Comparison of ENCODE assay signal across 1 cellular context in the genomic region with DNA sequence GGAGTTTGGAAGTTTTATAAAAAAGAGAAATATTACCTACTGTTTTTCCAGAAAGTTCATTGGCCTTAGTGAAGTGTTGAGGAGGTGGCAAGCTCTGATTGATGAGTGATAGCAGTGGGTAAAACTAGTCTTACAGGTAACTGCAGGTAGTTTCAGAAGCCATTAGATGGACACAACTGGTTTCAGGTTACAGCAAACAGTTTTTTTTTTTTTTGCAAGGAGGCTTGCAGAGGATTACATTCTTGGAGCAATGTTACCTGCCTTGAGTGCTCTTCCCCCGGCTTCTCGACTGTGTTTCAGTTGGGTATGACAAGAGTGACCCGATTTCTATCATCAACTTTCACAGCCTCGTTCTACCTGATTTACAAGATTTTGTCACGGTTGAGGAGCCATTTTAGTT.
TF ChIP-seq lines count a peak whose summit lies in the region.

No MANE protein-coding gene starts in this region.

TF ChIP-seq in GM23338, 12 proteins besides CTCF, POLR2A, EP300 and RAD21 (continued from another document):
- TF ChIP-seq, protein P1, sequence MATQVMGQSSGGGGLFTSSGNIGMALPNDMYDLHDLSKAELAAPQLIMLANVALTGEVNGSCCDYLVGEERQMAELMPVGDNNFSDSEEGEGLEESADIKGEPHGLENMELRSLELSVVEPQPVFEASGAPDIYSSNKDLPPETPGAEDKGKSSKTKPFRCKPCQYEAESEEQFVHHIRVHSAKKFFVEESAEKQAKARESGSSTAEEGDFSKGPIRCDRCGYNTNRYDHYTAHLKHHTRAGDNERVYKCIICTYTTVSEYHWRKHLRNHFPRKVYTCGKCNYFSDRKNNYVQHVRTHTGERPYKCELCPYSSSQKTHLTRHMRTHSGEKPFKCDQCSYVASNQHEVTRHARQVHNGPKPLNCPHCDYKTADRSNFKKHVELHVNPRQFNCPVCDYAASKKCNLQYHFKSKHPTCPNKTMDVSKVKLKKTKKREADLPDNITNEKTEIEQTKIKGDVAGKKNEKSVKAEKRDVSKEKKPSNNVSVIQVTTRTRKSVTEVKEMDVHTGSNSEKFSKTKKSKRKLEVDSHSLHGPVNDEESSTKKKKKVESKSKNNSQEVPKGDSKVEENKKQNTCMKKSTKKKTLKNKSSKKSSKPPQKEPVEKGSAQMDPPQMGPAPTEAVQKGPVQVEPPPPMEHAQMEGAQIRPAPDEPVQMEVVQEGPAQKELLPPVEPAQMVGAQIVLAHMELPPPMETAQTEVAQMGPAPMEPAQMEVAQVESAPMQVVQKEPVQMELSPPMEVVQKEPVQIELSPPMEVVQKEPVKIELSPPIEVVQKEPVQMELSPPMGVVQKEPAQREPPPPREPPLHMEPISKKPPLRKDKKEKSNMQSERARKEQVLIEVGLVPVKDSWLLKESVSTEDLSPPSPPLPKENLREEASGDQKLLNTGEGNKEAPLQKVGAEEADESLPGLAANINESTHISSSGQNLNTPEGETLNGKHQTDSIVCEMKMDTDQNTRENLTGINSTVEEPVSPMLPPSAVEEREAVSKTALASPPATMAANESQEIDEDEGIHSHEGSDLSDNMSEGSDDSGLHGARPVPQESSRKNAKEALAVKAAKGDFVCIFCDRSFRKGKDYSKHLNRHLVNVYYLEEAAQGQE (IDR thresholded peaks at IDR 0.05; ENCODE audit: unreplicated experiment) = no peak
- TF ChIP-seq EZH2 (IDR thresholded peaks at IDR 0.05; ENCODE audit: low read depth, unreplicated experiment) (no peak), EZH2phosphoT487 (IDR thresholded peaks at IDR 0.05; ENCODE audit: unreplicated experiment) (no peak), ZNF114 (CRISPR knock-in tag; IDR thresholded peaks at IDR 0.05) (no peak), NANOG (IDR thresholded peaks at IDR 0.05; ENCODE audit: borderline replicate concordance) (no peak), POLR2AphosphoS5 (IDR thresholded peaks at IDR 0.05; ENCODE audit: low read depth) (no peak), CREB1 (CRISPR knock-in tag; IDR thresholded peaks at IDR 0.05; ENCODE audit: low read depth) (no peak), JUNB (IDR thresholded peaks at IDR 0.05; ENCODE audit: unreplicated experiment) (no peak)
- TF ChIP-seq, protein P2, sequence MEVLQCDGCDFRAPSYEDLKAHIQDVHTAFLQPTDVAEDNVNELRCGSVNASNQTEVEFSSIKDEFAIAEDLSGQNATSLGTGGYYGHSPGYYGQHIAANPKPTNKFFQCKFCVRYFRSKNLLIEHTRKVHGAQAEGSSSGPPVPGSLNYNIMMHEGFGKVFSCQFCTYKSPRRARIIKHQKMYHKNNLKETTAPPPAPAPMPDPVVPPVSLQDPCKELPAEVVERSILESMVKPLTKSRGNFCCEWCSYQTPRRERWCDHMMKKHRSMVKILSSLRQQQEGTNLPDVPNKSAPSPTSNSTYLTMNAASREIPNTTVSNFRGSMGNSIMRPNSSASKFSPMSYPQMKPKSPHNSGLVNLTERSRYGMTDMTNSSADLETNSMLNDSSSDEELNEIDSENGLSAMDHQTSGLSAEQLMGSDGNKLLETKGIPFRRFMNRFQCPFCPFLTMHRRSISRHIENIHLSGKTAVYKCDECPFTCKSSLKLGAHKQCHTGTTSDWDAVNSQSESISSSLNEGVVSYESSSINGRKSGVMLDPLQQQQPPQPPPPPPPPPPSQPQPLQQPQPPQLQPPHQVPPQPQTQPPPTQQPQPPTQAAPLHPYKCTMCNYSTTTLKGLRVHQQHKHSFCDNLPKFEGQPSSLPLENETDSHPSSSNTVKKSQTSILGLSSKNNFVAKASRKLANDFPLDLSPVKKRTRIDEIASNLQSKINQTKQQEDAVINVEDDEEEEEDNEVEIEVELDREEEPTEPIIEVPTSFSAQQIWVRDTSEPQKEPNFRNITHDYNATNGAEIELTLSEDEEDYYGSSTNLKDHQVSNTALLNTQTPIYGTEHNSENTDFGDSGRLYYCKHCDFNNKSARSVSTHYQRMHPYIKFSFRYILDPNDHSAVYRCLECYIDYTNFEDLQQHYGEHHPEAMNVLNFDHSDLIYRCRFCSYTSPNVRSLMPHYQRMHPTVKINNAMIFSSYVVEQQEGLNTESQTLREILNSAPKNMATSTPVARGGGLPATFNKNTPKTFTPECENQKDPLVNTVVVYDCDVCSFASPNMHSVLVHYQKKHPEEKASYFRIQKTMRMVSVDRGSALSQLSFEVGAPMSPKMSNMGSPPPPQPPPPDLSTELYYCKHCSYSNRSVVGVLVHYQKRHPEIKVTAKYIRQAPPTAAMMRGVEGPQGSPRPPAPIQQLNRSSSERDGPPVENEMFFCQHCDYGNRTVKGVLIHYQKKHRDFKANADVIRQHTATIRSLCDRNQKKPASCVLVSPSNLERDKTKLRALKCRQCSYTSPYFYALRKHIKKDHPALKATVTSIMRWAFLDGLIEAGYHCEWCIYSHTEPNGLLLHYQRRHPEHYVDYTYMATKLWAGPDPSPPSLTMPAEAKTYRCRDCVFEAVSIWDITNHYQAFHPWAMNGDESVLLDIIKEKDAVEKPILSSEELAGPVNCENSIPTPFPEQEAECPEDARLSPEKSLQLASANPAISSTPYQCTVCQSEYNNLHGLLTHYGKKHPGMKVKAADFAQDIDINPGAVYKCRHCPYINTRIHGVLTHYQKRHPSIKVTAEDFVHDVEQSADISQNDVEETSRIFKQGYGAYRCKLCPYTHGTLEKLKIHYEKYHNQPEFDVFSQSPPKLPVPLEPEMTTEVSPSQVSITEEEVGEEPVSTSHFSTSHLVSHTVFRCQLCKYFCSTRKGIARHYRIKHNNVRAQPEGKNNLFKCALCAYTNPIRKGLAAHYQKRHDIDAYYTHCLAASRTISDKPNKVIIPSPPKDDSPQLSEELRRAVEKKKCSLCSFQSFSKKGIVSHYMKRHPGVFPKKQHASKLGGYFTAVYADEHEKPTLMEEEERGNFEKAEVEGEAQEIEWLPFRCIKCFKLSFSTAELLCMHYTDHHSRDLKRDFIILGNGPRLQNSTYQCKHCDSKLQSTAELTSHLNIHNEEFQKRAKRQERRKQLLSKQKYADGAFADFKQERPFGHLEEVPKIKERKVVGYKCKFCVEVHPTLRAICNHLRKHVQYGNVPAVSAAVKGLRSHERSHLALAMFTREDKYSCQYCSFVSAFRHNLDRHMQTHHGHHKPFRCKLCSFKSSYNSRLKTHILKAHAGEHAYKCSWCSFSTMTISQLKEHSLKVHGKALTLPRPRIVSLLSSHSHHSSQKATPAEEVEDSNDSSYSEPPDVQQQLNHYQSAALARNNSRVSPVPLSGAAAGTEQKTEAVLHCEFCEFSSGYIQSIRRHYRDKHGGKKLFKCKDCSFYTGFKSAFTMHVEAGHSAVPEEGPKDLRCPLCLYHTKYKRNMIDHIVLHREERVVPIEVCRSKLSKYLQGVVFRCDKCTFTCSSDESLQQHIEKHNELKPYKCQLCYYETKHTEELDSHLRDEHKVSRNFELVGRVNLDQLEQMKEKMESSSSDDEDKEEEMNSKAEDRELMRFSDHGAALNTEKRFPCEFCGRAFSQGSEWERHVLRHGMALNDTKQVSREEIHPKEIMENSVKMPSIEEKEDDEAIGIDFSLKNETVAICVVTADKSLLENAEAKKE (CRISPR knock-in tag; IDR thresholded peaks at IDR 0.05) = no peak
